Comparison of ENCODE assay signal across 1 cellular context in the genomic region with DNA sequence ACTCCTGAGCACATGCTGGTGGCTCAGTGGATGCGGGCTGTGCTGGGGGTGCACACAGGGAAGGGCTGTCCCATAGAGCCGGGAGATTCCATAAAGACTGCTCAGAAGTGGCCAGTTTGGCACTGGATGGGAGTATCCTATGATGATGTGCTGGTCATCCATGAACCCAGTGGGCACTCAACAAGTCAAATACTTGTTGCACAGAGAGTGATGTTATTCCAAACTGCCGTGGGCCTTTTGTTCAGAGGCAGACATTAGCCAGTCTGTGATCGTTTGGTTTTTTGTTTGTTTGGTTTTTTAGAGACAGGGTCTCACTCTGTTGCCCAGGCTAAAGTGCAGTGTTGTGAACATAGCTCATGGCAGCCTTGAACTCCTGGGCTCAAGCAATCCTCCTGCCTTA.
TF ChIP-seq lines count a peak whose summit lies in the region.

No MANE protein-coding gene starts in this region.

TF ChIP-seq in H1, 55 proteins besides CTCF, POLR2A, EP300 and RAD21:
- TF ChIP-seq EGR1 (IDR thresholded peaks at IDR 0.05; ENCODE audit: borderline replicate concordance, low read depth, low read length) = no peak
- TF ChIP-seq MAFK (IDR thresholded peaks at IDR 0.05; ENCODE audit: low read depth, low read length) = no peak
- TF ChIP-seq SIX5 (IDR thresholded peaks at IDR 0.05; ENCODE audit: low read depth, low read length) = no peak
- TF ChIP-seq SRF (IDR thresholded peaks at IDR 0.05; ENCODE audit: low read depth, low read length) = no peak
- TF ChIP-seq SUZ12 (IDR thresholded peaks at IDR 0.05; ENCODE audit: low read length) = no peak
- TF ChIP-seq JUN (IDR thresholded peaks at IDR 0.05; ENCODE audit: low read depth, low read length) = no peak
- TF ChIP-seq TEAD4 (IDR thresholded peaks at IDR 0.05; ENCODE audit: low read depth, low read length) = no peak
- TF ChIP-seq ATF3 (IDR thresholded peaks at IDR 0.05; ENCODE audit: insufficient read depth, low read depth, low read length) = no peak
- TF ChIP-seq NANOG (IDR thresholded peaks at IDR 0.05; ENCODE audit: insufficient read depth, low read depth, low read length, poor library complexity, severe bottlenecking) = no peak
- TF ChIP-seq BACH1 (IDR thresholded peaks at IDR 0.05; ENCODE audit: low read length) = no peak
- no peak for TF ChIP-seq POLR2AphosphoS5 (IDR thresholded peaks at IDR 0.05; ENCODE audit: low read depth, low read length)
- TF ChIP-seq RXRA (IDR thresholded peaks at IDR 0.05; ENCODE audit: insufficient read depth, low read depth, low read length) = no peak
- no peak for TF ChIP-seq GABPA (IDR thresholded peaks at IDR 0.05; ENCODE audit: borderline replicate concordance, insufficient read depth, low read length)
